In the genomic region with DNA sequence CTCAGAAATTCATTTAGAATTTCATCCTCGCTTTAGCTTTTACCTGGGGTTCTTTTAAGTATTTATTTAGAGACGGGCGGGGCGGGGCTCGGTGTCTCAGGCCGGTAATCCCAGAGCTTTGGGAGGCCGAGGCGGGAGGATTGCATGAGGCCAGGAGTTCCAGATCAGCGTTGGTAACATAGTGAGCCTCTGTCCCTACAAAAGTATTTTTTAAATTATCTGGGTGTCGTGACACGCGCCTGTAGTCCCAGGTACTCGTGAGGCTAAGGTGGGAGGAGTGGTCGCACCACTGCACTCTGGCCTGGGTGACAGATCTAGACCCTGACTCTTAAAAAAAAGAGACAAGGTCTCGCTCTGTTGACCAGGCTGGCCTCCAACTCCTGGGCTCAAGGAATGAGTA, we compare ENCODE assay signal across 9 cellular contexts. TPM values are rescaled to one million over a fixed set of nuclear protein-coding genes. Genes with fewer than 3 reads are reported as not detected.
DNase-seq lines count a peak whose midpoint lies in the region; TF ChIP-seq lines count a peak whose summit lies in the region.
"Had no signal": no experiment of that assay in that cellular context is flagged by ENCODE, and none has a peak within 500 bp of the region (broad histone marks: within the 10 kb centered on the region; RNA-seq: fewer than 3 reads in every experiment).

No MANE protein-coding gene starts in this region.

- no peak overlapping the region for H3K4me3 ChIP-seq in CD4-positive, alpha-beta memory T cell (ENCODE audit: low read length in 2 of 2)
- H3K4me3 ChIP-seq in HUES64 (ENCODE audit: low read length) (peak overlapping the region; percentile 82; the same call in 1 of the 2 replicates), adrenal gland (no peak overlapping the region), neural progenitor cell (no peak overlapping the region)

- peaks cover 15 to 31% of the 10 kb centered on the region in 2 donors for H3K36me3 Mint-ChIP-seq in CD4-positive, alpha-beta memory T cell
- peaks cover 7% of the 10 kb centered on the region for H3K36me3 Mint-ChIP-seq in neural progenitor cell

- no peak for TF ChIP-seq CTCF in adrenal gland (IDR thresholded peaks at IDR 0.05)
- TF ChIP-seq CTCF in neural progenitor cell (IDR thresholded peaks at IDR 0.05) = no peak
- TF ChIP-seq CTCF in GM13977 (IDR thresholded peaks at IDR 0.05; ENCODE audit: extremely low read depth, insufficient read depth, missing control alignments) = no peak

- H3K27me3 ChIP-seq in CD4-positive, alpha-beta memory T cell (ENCODE audit: insufficient read depth, low read length) = no peaks in the 10 kb centered on the region
- no peaks in the 10 kb centered on the region for H3K27me3 ChIP-seq in HUES64 (ENCODE audit: insufficient read depth, low read length)
- H3K27me3 ChIP-seq in adrenal gland = no peaks in the 10 kb centered on the region
- H3K27me3 ChIP-seq in neural progenitor cell = no peaks in the 10 kb centered on the region
- H3K27me3 ChIP-seq: Peyer's patch had no signal

- H2AFZ ChIP-seq in neural progenitor cell (replicated peaks) = peak overlapping the region; percentile 30

- H3F3A ChIP-seq in neural progenitor cell (ENCODE audit: low read depth) = peaks cover 21% of the 10 kb centered on the region

- 94% methylated on average over 15 of the region's 15 CpGs for WGBS in HUES64
- WGBS in adrenal gland, 4 donors = 92 to 97% (median 95%) methylated on average over 15 of the region's 15 CpGs

- intact Hi-C loops in CD4-positive, alpha-beta memory T cell (cut with micrococcal nuclease) = loop anchor here (2.0 to 10.0 kb wide), 5 partner anchors 111 to 1191 kb away; a partner anchor contains a TSS
- intact Hi-C loops in adrenal gland (cut with DNase I) = no loop called here

- no peaks in the 10 kb centered on the region for H3K9me3 ChIP-seq in CD4-positive, alpha-beta memory T cell (ENCODE audit: control insufficient read depth in 1 of 2, low read length in 2 of 2)
- H3K9me3 ChIP-seq in HUES64 (ENCODE audit: insufficient read depth, low read depth, low read length) (no peaks in the 10 kb centered on the region), adrenal gland (replicated peaks in 1 of 3) (no peaks in the 10 kb centered on the region), neural progenitor cell (ENCODE audit: low read depth) (no peaks in the 10 kb centered on the region)
- H3K9me3 ChIP-seq: Peyer's patch had no signal

- TF ChIP-seq POLR2A in adrenal gland (IDR thresholded peaks at IDR 0.05) = no peak

- peak overlapping the region; percentile 93 for H3K27ac ChIP-seq in CD4-positive, alpha-beta memory T cell (ENCODE audit: low read depth, low read length)
- H3K27ac ChIP-seq in HUES64 (ENCODE audit: low read depth, low read length) (no peak overlapping the region), adrenal gland (no peak overlapping the region), neural progenitor cell (no peak overlapping the region)

- peaks cover 37% of the 10 kb centered on the region for H3K79me2 ChIP-seq in neural progenitor cell (ENCODE audit: low read depth)

- CTCF ChIA-PET in CD4-positive, alpha-beta memory T cell (lab: Charles Lee; ENCODE audit: partially characterized antibody) = interaction anchor here (2.5 to 3.1 kb wide), 2 partner anchors 54 to 93 kb away, joined by 7 to 31 read pairs; a partner anchor contains a TSS

- H3K4me2 ChIP-seq in neural progenitor cell = no peak overlapping the region

- H3K4me3 Mint-ChIP-seq in CD4-positive, alpha-beta memory T cell = peak overlapping the region; percentile 54 to 100 (median 98)
- H3K4me3 Mint-ChIP-seq in neural progenitor cell = peak overlapping the region; percentile 100

- in situ Hi-C loops in GM13977 (cut with MboI; ENCODE audit: low pct_unique_long_range_greater_than_20kb, low sequenced_read_pairs, unreplicated experiment) = no loop called here

- peaks cover 18 to 35% (median 25%) of the 10 kb centered on the region in 4 donors for H3K4me1 Mint-ChIP-seq in CD4-positive, alpha-beta memory T cell
- peaks cover 21% of the 10 kb centered on the region for H3K4me1 Mint-ChIP-seq in neural progenitor cell

- H3K27ac Mint-ChIP-seq in CD4-positive, alpha-beta memory T cell = peak overlapping the region; percentile 96 to 100 (median 99)
- no peak overlapping the region for H3K27ac Mint-ChIP-seq in neural progenitor cell

- peaks cover 0 to 3% (median 0%) of the 10 kb centered on the region in 8 donors for H3K9me3 Mint-ChIP-seq in CD4-positive, alpha-beta memory T cell
- H3K9me3 Mint-ChIP-seq in neural progenitor cell = peaks cover 4% of the 10 kb centered on the region

- DNase-seq in CD4-positive, alpha-beta memory T cell = no peak
- DNase-seq in adrenal gland (peak in 4 of 7 donors; percentile 17 to 56 (median 24)), neural progenitor cell (ENCODE audit: low spot score) (no peak), mesenteric fat pad (ENCODE audit: low spot score) (no peak), GM13977 (ENCODE audit: low spot score) (no peak), NCI-H187 (lab: John Stamatoyannopoulos, UW) (no peak)
- no peak for DNase-seq in stimulated activated CD4-positive, alpha-beta T cell treated with anti-CD3 and anti-CD28 coated beads, Interleukin-1b, Interleukin-23, amount 100 ng/mL, for 48 hours

- no peaks in the 10 kb centered on the region for H3K36me3 ChIP-seq in CD4-positive, alpha-beta memory T cell (ENCODE audit: insufficient read depth, low read length)
- no peaks in the 10 kb centered on the region for H3K36me3 ChIP-seq in HUES64 (ENCODE audit: insufficient read depth, low read length)
- no peaks in the 10 kb centered on the region for H3K36me3 ChIP-seq in adrenal gland (replicated peaks in 1 of 2)
- peaks cover 3% of the 10 kb centered on the region for H3K36me3 ChIP-seq in neural progenitor cell

- H3K9ac ChIP-seq in HUES64 (ENCODE audit: low read depth, low read length) (no peak overlapping the region), neural progenitor cell (no peak overlapping the region)

- no peaks in the 10 kb centered on the region for H3K27me3 Mint-ChIP-seq in CD4-positive, alpha-beta memory T cell
- peaks cover 4% of the 10 kb centered on the region for H3K27me3 Mint-ChIP-seq in neural progenitor cell (ENCODE audit: insufficient read depth, low read depth)

- POLR2A ChIA-PET in CD4-positive, alpha-beta memory T cell (lab: Charles Lee; ENCODE audit: partially characterized antibody) = interaction anchor here (0.5 to 3.6 kb wide), 13 partner anchors 12 to 857 kb away, joined by 3 to 53 read pairs (median 5); a partner anchor contains a TSS

- peaks cover 35% of the 10 kb centered on the region for H4K20me1 ChIP-seq in neural progenitor cell (ENCODE audit: low read depth)

- H3K4me1 ChIP-seq in CD4-positive, alpha-beta memory T cell (ENCODE audit: insufficient read depth, low read length) = peaks cover 31% of the 10 kb centered on the region
- H3K4me1 ChIP-seq in HUES64 (ENCODE audit: insufficient read depth, low read length) (peaks cover 14% of the 10 kb centered on the region), adrenal gland (replicated peaks in 1 of 2) (peaks cover 23 to 30% of the 10 kb centered on the region in 2 donors), neural progenitor cell (peaks cover 19% of the 10 kb centered on the region)

RNA-seq across cellular contexts. Expression of a gene that starts 0.9 kb away (rescaled TPM):
- 10 to 100 TPM; 58.7 to 60.2 TPM for total RNA-seq in CD4-positive, alpha-beta memory T cell
- polyA plus RNA-seq in CD4-positive, alpha-beta memory T cell = 10 to 100 TPM; 41.1 to 52.0 TPM
- 7.7 TPM for polyA plus RNA-seq in HUES64 (2013, experiment 1 of 2)
- 10.5 TPM for polyA plus RNA-seq in HUES64 (2013, experiment 2 of 2)
- total RNA-seq in adrenal gland = 10 to 100 TPM; 12.1 to 33.0 (median 16.7) TPM
- 10 to 100 TPM in 1 of 3 donors, 1 to 10 TPM in 2; 3.9 to 10.5 (median 6.0) TPM for polyA plus RNA-seq in adrenal gland
- 30.2 and 40.1 TPM in 2 replicates for total RNA-seq in neural progenitor cell (ENCODE audit: low replicate concordance)
- 14.5 TPM for total RNA-seq in mesenteric fat pad

RNA-seq across cellular contexts. Expression of a gene that starts 53.9 kb away (rescaled TPM):
- 1 to 10 TPM; 8.7 to 9.8 TPM for total RNA-seq in CD4-positive, alpha-beta memory T cell
- polyA plus RNA-seq in CD4-positive, alpha-beta memory T cell = 1 to 10 TPM; 7.2 to 9.5 TPM
- 32.2 TPM for polyA plus RNA-seq in HUES64 (2013, experiment 1 of 2)
- 32.1 TPM for polyA plus RNA-seq in HUES64 (2013, experiment 2 of 2)
- 10 to 100 TPM; 16.8 to 37.9 (median 21.3) TPM for total RNA-seq in adrenal gland
- 10 to 100 TPM in 2 of 3 donors, 1 to 10 TPM in 1; 9.7 to 18.7 (median 12.4) TPM for polyA plus RNA-seq in adrenal gland
- 50.7 and 76.8 TPM in 2 replicates for total RNA-seq in neural progenitor cell (ENCODE audit: low replicate concordance)
- total RNA-seq in mesenteric fat pad = 14.7 TPM

RNA-seq across cellular contexts. Expression of a gene that starts 58.3 kb away (rescaled TPM):
- 10 to 100 TPM; 32.2 to 33.7 TPM for total RNA-seq in CD4-positive, alpha-beta memory T cell
- 10 to 100 TPM; 38.1 to 66.1 TPM for polyA plus RNA-seq in CD4-positive, alpha-beta memory T cell
- polyA plus RNA-seq in HUES64 (2013, experiment 1 of 2) = not detected
- not detected for polyA plus RNA-seq in HUES64 (2013, experiment 2 of 2)
- total RNA-seq in adrenal gland (1 to 10 TPM; 2.1 to 6.2 (median 3.6) TPM), neural progenitor cell (ENCODE audit: low replicate concordance) (not detected in 2 replicates), mesenteric fat pad (3.7 TPM)
- 1 to 10 TPM; 1.3 to 1.6 (median 1.5) TPM for polyA plus RNA-seq in adrenal gland

Comparison
In these comparisons a context has a peak if more than half of its experiments do, and no peak if none do; other contexts are left out.
1. DNase-seq: peak in adrenal gland (4 of 7); none in CD4-positive, alpha-beta memory T cell (0 of 5), neural progenitor cell (single experiment), mesenteric fat pad (single experiment), stimulated activated CD4-positive, alpha-beta T cell treated with anti-CD3 and anti-CD28 coated beads, Interleukin-1b, Interleukin-23, amount 100 ng/mL, for 48 hours (single experiment), GM13977 (single experiment) and NCI-H187 (0 of 2).